13 cellular contexts compared by ENCODE assay signal in the genomic region with DNA sequence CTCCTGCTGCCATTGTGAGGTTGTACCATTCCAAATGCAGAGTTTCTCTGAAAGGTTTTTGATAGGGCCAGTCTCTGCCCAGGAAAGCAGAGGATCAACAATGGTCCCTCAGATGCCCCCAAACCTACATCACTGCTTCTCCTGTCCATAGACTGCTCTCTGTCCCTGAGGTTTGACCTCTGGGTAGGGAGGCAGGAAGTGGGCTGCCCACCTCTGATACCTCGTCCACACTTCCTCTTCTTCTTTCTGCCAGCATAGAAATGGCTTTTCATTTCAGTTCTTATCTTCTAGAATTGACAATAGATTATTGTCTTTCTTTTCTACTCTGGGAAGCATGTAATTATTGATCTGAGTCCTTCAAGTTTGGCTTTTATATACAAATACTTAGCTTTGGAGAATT.
A peak's percentile ranks its signal among the peaks of the same experiment; 100 is the strongest.
DNase-seq lines count a peak whose midpoint lies in the region; ATAC-seq lines count a peak whose summit lies in the region.
"Had no signal": no experiment of that assay in that cellular context is flagged by ENCODE, and none has a peak within 500 bp of the region (broad histone marks: within the 10 kb centered on the region; RNA-seq: fewer than 3 reads in every experiment).

No MANE protein-coding gene starts in this region.

- ATAC-seq in GM19043 (IDR thresholded peaks at IDR 0.05; ENCODE audit: low read depth, unreplicated experiment) (peak; percentile 89), GM21786 (IDR thresholded peaks at IDR 0.05; ENCODE audit: unreplicated experiment) (peak; percentile 85), HG03457 (IDR thresholded peaks at IDR 0.05; ENCODE audit: unreplicated experiment) (peak; percentile 97), GM21528 (IDR thresholded peaks at IDR 0.05; ENCODE audit: low FRiP score, unreplicated experiment) (no peak)
- ATAC-seq in stimulated activated memory B cell treated with anti-CD40 and anti-IgM and Interleukin-4, amounts not matched to agents 10 μg/mL and 1 μg/mL and 100 μg/mL, for 72 hours: peak; percentile 74
- no peak for ATAC-seq in effector memory CD8-positive, alpha-beta T cell (replicated peaks)
- ATAC-seq: right lobe of liver had no signal

- no peak for DNase-seq in NCI-H1417 treated with DMSO at 0.1 percent for 48 hours (lab: John Stamatoyannopoulos, UW)
- no peak for DNase-seq in effector memory CD8-positive, alpha-beta T cell
- DNase-seq: activated CD4-positive, alpha-beta T cell treated with anti-CD3 and anti-CD28 coated beads for 4 hours; esophagus squamous epithelium; NCI-H446; right lobe of liver; SHP77 had no signal

- H3K9me3 Mint-ChIP-seq in stimulated activated memory B cell treated with anti-CD40 and anti-IgM and Interleukin-4, amounts not matched to agents 10 μg/mL and 1 μg/mL and 100 μg/mL, for 72 hours: peaks cover under 1% of the 10 kb centered on the region
- H3K9me3 Mint-ChIP-seq in effector memory CD8-positive, alpha-beta T cell: no peaks in the 10 kb centered on the region
- H3K9me3 Mint-ChIP-seq: central memory CD8-positive, alpha-beta T cell had no signal

- H3K27me3 Mint-ChIP-seq in stimulated activated memory B cell treated with anti-CD40 and anti-IgM and Interleukin-4, amounts not matched to agents 10 μg/mL and 1 μg/mL and 100 μg/mL, for 72 hours: no peaks in the 10 kb centered on the region
- no peaks in the 10 kb centered on the region for H3K27me3 Mint-ChIP-seq in effector memory CD8-positive, alpha-beta T cell
- H3K27me3 Mint-ChIP-seq: central memory CD8-positive, alpha-beta T cell had no signal

- H3K4me3 Mint-ChIP-seq in stimulated activated memory B cell treated with anti-CD40 and anti-IgM and Interleukin-4, amounts not matched to agents 10 μg/mL and 1 μg/mL and 100 μg/mL, for 72 hours: no peak overlapping the region
- H3K4me3 Mint-ChIP-seq in effector memory CD8-positive, alpha-beta T cell: no peak overlapping the region
- H3K4me3 Mint-ChIP-seq: central memory CD8-positive, alpha-beta T cell had no signal

- peaks cover 11% of the 10 kb centered on the region for H3K4me1 Mint-ChIP-seq in stimulated activated memory B cell treated with anti-CD40 and anti-IgM and Interleukin-4, amounts not matched to agents 10 μg/mL and 1 μg/mL and 100 μg/mL, for 72 hours
- H3K4me1 Mint-ChIP-seq in effector memory CD8-positive, alpha-beta T cell (ENCODE audit: low read depth in 2 of 2): peaks cover 4 to 6% of the 10 kb centered on the region in 2 donors
- H3K4me1 Mint-ChIP-seq: central memory CD8-positive, alpha-beta T cell had no signal

- peaks cover 17% of the 10 kb centered on the region for H3K36me3 Mint-ChIP-seq in stimulated activated memory B cell treated with anti-CD40 and anti-IgM and Interleukin-4, amounts not matched to agents 10 μg/mL and 1 μg/mL and 100 μg/mL, for 72 hours
- H3K36me3 Mint-ChIP-seq in effector memory CD8-positive, alpha-beta T cell (ENCODE audit: insufficient read depth): no peaks in the 10 kb centered on the region

- no peak overlapping the region for H3K27ac Mint-ChIP-seq in stimulated activated memory B cell treated with anti-CD40 and anti-IgM and Interleukin-4, amounts not matched to agents 10 μg/mL and 1 μg/mL and 100 μg/mL, for 72 hours
- H3K27ac Mint-ChIP-seq in effector memory CD8-positive, alpha-beta T cell: no peak overlapping the region

Comparison
In these comparisons a context has a peak if more than half of its experiments do, and no peak if none do; other contexts are left out.
1. ATAC-seq: peak in GM19043 (single experiment), GM21786 (single experiment), HG03457 (single experiment) and stimulated activated memory B cell treated with anti-CD40 and anti-IgM and Interleukin-4, amounts not matched to agents 10 μg/mL and 1 μg/mL and 100 μg/mL, for 72 hours (single experiment); none in GM21528 (single experiment) and effector memory CD8-positive, alpha-beta T cell (single experiment).